Comparison of ENCODE assay signal across 8 cellular contexts in the genomic region with DNA sequence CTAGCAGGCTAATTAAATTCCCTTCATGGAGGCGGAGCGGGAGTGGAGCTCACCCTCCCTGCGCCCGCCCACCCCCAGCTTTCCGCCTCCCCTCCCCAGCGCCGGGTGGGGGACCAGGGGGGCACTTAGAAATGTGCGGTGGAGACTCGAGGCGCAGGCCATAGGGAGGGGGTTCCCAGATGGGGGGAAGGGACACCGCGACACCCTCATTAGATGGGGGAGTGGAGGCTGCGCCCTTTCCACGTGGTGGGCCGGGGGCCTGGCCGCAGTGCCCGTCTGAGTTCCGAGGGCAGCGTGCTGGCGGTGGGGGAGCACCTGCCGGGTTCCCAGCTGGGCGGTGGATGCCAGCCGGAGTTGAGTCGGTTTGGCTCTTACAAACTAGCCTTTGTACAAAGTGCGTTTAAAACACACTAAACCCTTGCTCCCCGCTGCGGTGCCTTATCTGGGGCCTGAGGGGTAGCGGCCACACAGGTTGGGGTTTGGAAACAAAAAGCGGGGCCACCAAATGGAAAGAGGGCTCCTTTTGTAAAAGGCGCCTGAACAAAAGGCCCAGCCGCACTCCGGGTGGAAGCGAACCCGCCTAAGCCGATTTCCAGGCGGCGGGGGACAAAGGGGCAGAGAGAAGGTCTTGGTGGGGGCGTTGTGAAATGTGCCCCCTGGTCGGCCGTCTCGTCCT. TPM values are rescaled to one million over a fixed set of nuclear protein-coding genes. Genes with fewer than 3 reads are reported as not detected.
DNase-seq lines count a peak whose midpoint lies in the region; ATAC-seq and TF ChIP-seq lines count a peak whose summit lies in the region.

No MANE protein-coding gene starts in this region.

- peak overlapping the region in 1 of 2 donors; percentile 48 for H3K27ac Mint-ChIP-seq in T-cell
- H3K27ac Mint-ChIP-seq in stimulated activated effector memory CD8-positive, alpha-beta T cell treated with anti-CD3 and anti-CD28 coated beads, Interleukin-12 subunit alpha, Interleukin-12 subunit beta, amount 100 ng/mL, for 72 hours = no peak overlapping the region

- no peaks in the 10 kb centered on the region for H3K27me3 ChIP-seq in right atrium auricular region

- no peaks in the 10 kb centered on the region for H3K9me3 ChIP-seq in right atrium auricular region

- H3K36me3 Mint-ChIP-seq in T-cell = peaks cover 5% of the 10 kb centered on the region
- peaks cover 12% of the 10 kb centered on the region for H3K36me3 Mint-ChIP-seq in stimulated activated effector memory CD8-positive, alpha-beta T cell treated with anti-CD3 and anti-CD28 coated beads, Interleukin-12 subunit alpha, Interleukin-12 subunit beta, amount 100 ng/mL, for 72 hours

- ATAC-seq in T-cell (replicated peaks in 1 of 4) = no peak
- ATAC-seq in stimulated activated effector memory CD8-positive, alpha-beta T cell treated with anti-CD3 and anti-CD28 coated beads, Interleukin-12 subunit alpha, Interleukin-12 subunit beta, amount 100 ng/mL, for 72 hours = no peak
- no peak for ATAC-seq in HG03135 (IDR thresholded peaks at IDR 0.05; ENCODE audit: unreplicated experiment)

- H3K36me3 ChIP-seq in right atrium auricular region = no peaks in the 10 kb centered on the region

- no peaks in the 10 kb centered on the region for H3K9me3 Mint-ChIP-seq in T-cell
- no peaks in the 10 kb centered on the region for H3K9me3 Mint-ChIP-seq in stimulated activated effector memory CD8-positive, alpha-beta T cell treated with anti-CD3 and anti-CD28 coated beads, Interleukin-12 subunit alpha, Interleukin-12 subunit beta, amount 100 ng/mL, for 72 hours

- CTCF ChIA-PET in T-cell (lab: Charles Lee) = interaction anchor here in 1 of 2 donors (2.4 to 2.7 kb wide), 2 partner anchors 57 to 198 kb away, joined by 7 to 12 read pairs; no protein-coding TSS in a partner anchor

- no peak for TF ChIP-seq CTCF in right atrium auricular region (IDR thresholded peaks at IDR 0.05)

- peak overlapping the region; percentile 66 to 78 (median 71) for H3K4me3 Mint-ChIP-seq in T-cell
- H3K4me3 Mint-ChIP-seq in stimulated activated effector memory CD8-positive, alpha-beta T cell treated with anti-CD3 and anti-CD28 coated beads, Interleukin-12 subunit alpha, Interleukin-12 subunit beta, amount 100 ng/mL, for 72 hours = peak overlapping the region; percentile 68

- peaks cover 30 to 59% (median 47%) of the 10 kb centered on the region in 3 donors for H3K4me1 Mint-ChIP-seq in T-cell
- peaks cover 47% of the 10 kb centered on the region for H3K4me1 Mint-ChIP-seq in stimulated activated effector memory CD8-positive, alpha-beta T cell treated with anti-CD3 and anti-CD28 coated beads, Interleukin-12 subunit alpha, Interleukin-12 subunit beta, amount 100 ng/mL, for 72 hours

- DNase-seq in DMS53 (lab: John Stamatoyannopoulos, UW) (peak; percentile 63), DMS53 treated with DMSO at 0.1 percent for 48 hours (lab: John Stamatoyannopoulos, UW; ENCODE audit: unreplicated experiment) (no peak), T-cell (peak in 4 of 34 experiments; percentile 12 to 20 (median 14)), right atrium auricular region (ENCODE audit: low spot score) (no peak), NCI-H2196 treated with DMSO at 0.1 percent for 48 hours (lab: John Stamatoyannopoulos, UW; ENCODE audit: unreplicated experiment) (no peak), NCI-H1930 (lab: John Stamatoyannopoulos, UW) (no peak)
- DNase-seq in stimulated activated effector memory CD8-positive, alpha-beta T cell treated with anti-CD3 and anti-CD28 coated beads, Interleukin-12 subunit alpha, Interleukin-12 subunit beta, amount 100 ng/mL, for 72 hours (ENCODE audit: low spot score in 2 of 2) = peak in 1 of 2 donors; percentile 64

- peak overlapping the region; percentile 90 to 95 for H3K27ac ChIP-seq in right atrium auricular region

- H3K4me3 ChIP-seq in right atrium auricular region = peak overlapping the region; percentile 52 to 66

- H3K4me1 ChIP-seq in right atrium auricular region = peaks cover 0 to 85% of the 10 kb centered on the region in 2 donors

- peaks cover 0 to 5% of the 10 kb centered on the region in 2 donors for H3K27me3 Mint-ChIP-seq in T-cell

- POLR2A ChIA-PET in T-cell (lab: Charles Lee) = no interaction called here

RNA-seq across cellular contexts. Expression of gene GSE1, which starts 1.4 kb away (rescaled TPM):
- total RNA-seq in T-cell (10 to 100 TPM; 29.1 to 61.7 (median 37.4) TPM), right atrium auricular region (10 to 100 TPM; 37.1 to 55.7 TPM)
